ENCODE assay signal across 7 cellular contexts in the genomic region with DNA sequence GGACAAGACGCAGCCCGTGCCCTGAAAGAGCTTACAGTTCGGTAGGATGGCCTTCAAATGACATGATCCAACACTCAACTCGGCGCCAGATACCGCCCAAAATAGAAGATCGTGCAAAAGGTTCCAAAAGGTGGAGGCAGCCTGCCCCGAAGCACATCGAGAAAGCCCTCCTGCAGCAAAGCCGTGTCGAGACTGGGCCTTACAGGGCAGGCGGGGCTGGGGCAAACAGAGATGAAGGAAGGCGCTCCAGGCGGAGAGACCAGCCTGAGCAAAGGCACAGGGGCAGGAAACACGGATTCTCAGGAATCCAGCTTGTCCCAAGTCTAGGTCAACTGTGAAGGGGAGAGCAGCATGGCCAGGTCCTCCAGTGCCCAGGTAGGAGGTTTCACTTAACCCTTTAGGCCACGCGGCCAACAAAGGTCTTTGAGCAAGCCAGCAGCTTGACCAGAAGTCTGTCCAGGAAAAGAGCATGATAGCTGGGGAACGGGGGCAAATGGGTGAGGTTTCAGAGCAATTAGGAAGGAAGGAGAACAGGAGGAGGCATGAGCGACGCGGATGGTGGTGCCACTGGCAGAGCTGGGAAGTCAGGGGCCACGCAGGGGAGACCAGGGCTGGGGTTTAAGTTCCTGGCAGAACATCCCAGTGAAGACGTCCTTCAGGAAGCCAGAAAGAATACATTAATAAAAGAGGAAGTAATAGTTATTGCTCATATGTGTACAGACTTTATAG. TPM values are rescaled to one million over a fixed set of nuclear protein-coding genes. Genes with fewer than 3 reads are reported as not detected.
DNase-seq lines count a peak whose midpoint lies in the region; ATAC-seq and TF ChIP-seq lines count a peak whose summit lies in the region.

No MANE protein-coding gene starts in this region.

- peak overlapping the region; percentile 74; the same call in 1 of the 2 replicates for H3K4me3 ChIP-seq in GM23248
- no peak overlapping the region for H3K4me3 ChIP-seq in effector memory CD4-positive, alpha-beta T cell (ENCODE audit: insufficient read depth, low read depth, low read length, poor library complexity, severe bottlenecking)
- H3K4me3 ChIP-seq in psoas muscle = no peak overlapping the region

- peak overlapping the region; percentile 99 for H2AFZ ChIP-seq in GM23248

- intact Hi-C loops in psoas muscle (cut with DNase I) = loop anchor here (2.0 to 10.0 kb wide), 3 partner anchors 810 to 865 kb away; no protein-coding TSS in a partner anchor

- H3K4me1 ChIP-seq in GM23248 (ENCODE audit: insufficient read depth) (peaks cover 5% of the 10 kb centered on the region), psoas muscle (peaks cover 6% of the 10 kb centered on the region)
- H3K4me1 ChIP-seq in effector memory CD4-positive, alpha-beta T cell (ENCODE audit: control insufficient read depth, insufficient read depth, low read length, poor library complexity, severe bottlenecking) = peaks cover 18% of the 10 kb centered on the region

- H3K27ac ChIP-seq in GM23248 = no peak overlapping the region
- H3K27ac ChIP-seq in effector memory CD4-positive, alpha-beta T cell (ENCODE audit: insufficient read depth, low read length, poor library complexity, severe bottlenecking) = peak overlapping the region; percentile 99
- H3K27ac ChIP-seq in psoas muscle = peak overlapping the region; percentile 36

- H3K9ac ChIP-seq in GM23248 = peak overlapping the region; percentile 68

- H4K20me1 ChIP-seq in GM23248 (ENCODE audit: insufficient read depth) = no peaks in the 10 kb centered on the region

- in situ Hi-C loops in GM23248 (cut with MboI) = loop anchor here (10.0 to 25.0 kb wide), 3 partner anchors 330 to 1055 kb away; no protein-coding TSS in a partner anchor

- DNase-seq in GM23248 (no peak), NOMO-1 treated with DMSO at 0.1 percent for 48 hours (lab: John Stamatoyannopoulos, UW; ENCODE audit: unreplicated experiment) (peak; percentile 44), psoas muscle (peak in 1 of 2 donors; percentile 47), DMS79 treated with DMSO at 0.1 percent for 48 hours (lab: John Stamatoyannopoulos, UW) (no peak)
- DNase-seq in effector memory CD4-positive, alpha-beta T cell = no peak

- H3K9me3 ChIP-seq in GM23248 (ENCODE audit: low read depth) = no peaks in the 10 kb centered on the region
- H3K9me3 ChIP-seq in effector memory CD4-positive, alpha-beta T cell (ENCODE audit: control insufficient read depth, low read length) = no peaks in the 10 kb centered on the region
- H3K9me3 ChIP-seq in psoas muscle = no peaks in the 10 kb centered on the region

- no peak for ATAC-seq in psoas muscle
- ATAC-seq in GM19463 (IDR thresholded peaks at IDR 0.05; ENCODE audit: unreplicated experiment) = no peak
- ATAC-seq in HG03565 (IDR thresholded peaks at IDR 0.05; ENCODE audit: unreplicated experiment) = no peak

- H3K79me2 ChIP-seq in GM23248 (ENCODE audit: insufficient read depth) = no peaks in the 10 kb centered on the region

- 47 to 49% methylated on average over 23 of the region's 23 CpGs for WGBS in GM23248 (ENCODE audit: low coverage in 1 of 2, low lambda C conversion rate in 2 of 2, missing lambda C conversion rate in 2 of 2), 2 experiments
- WGBS in psoas muscle, 3 donors = 48 to 52% (median 51%) methylated on average over 23 of the region's 23 CpGs

- peaks cover 7% of the 10 kb centered on the region; the same call in 1 of the 2 replicates for H3F3A ChIP-seq in GM23248 (ENCODE audit: insufficient read depth)

- no peaks in the 10 kb centered on the region for H3K9me2 ChIP-seq in GM23248 (ENCODE audit: insufficient read depth)

- no peaks in the 10 kb centered on the region for H3K27me3 ChIP-seq in GM23248 (replicated peaks; ENCODE audit: insufficient read depth)
- H3K27me3 ChIP-seq in effector memory CD4-positive, alpha-beta T cell (replicated peaks; ENCODE audit: control insufficient read depth, insufficient read depth, low read length, poor library complexity, severe bottlenecking) = no peaks in the 10 kb centered on the region
- no peaks in the 10 kb centered on the region for H3K27me3 ChIP-seq in psoas muscle (ENCODE audit: insufficient read depth in 3 of 3, low read length in 2 of 3)

- no peak for TF ChIP-seq CTCF in psoas muscle (IDR thresholded peaks at IDR 0.05)

- H3K36me3 ChIP-seq in GM23248 (ENCODE audit: low read depth) (no peaks in the 10 kb centered on the region), psoas muscle (ENCODE audit: insufficient read depth in 1 of 2, low read depth in 1 of 2) (no peaks in the 10 kb centered on the region)
- H3K36me3 ChIP-seq in effector memory CD4-positive, alpha-beta T cell (ENCODE audit: control insufficient read depth, insufficient read depth, low read length) = no peaks in the 10 kb centered on the region

- H3K4me2 ChIP-seq in GM23248 (ENCODE audit: unreplicated experiment) = peak overlapping the region; percentile 95

RNA-seq across cellular contexts. Expression of a gene that starts 21.2 kb away (rescaled TPM):
- 98.1 and 113 TPM in 2 replicates for total RNA-seq in GM23248 (2014; rRNA removed; shearing (Covaris generic))
- polyA plus RNA-seq in GM23248 (2016; fragmentation: Nextera tagmentation; extraction: Ambion mirVana) = 1,585 and 1,606 TPM in 2 replicates
- 1,000 to 10,000 TPM; 1,399 to 2,094 (median 1,752) TPM for total RNA-seq in psoas muscle
- 1,000 to 10,000 TPM; 1,437 to 2,724 (median 2,114) TPM for polyA plus RNA-seq in psoas muscle

RNA-seq across cellular contexts. Expression of a gene that starts 43.1 kb away (rescaled TPM):
- total RNA-seq in GM23248 (2014; rRNA removed; shearing (Covaris generic)) = 0.51 and 3.8 TPM in 2 replicates
- polyA plus RNA-seq in GM23248 (2016; fragmentation: Nextera tagmentation; extraction: Ambion mirVana) (1.4 and 1.8 TPM in 2 replicates), psoas muscle (under 1 TPM; 0.10 to 0.38 (median 0.20) TPM)
- total RNA-seq in psoas muscle = not detected

RNA-seq across cellular contexts. Expression of a gene that starts 44.7 kb away (rescaled TPM):
- total RNA-seq in GM23248 (2014; rRNA removed; shearing (Covaris generic)) = not detected in 2 replicates
- polyA plus RNA-seq in GM23248 (2016; fragmentation: Nextera tagmentation; extraction: Ambion mirVana) (not detected in 2 replicates), psoas muscle (not detected)
- total RNA-seq in psoas muscle = not detected

RNA-seq across cellular contexts. Expression of a gene that starts 54.9 kb away (rescaled TPM):
- 0.38 and 2.5 TPM in 2 replicates for total RNA-seq in GM23248 (2014; rRNA removed; shearing (Covaris generic))
- polyA plus RNA-seq in GM23248 (2016; fragmentation: Nextera tagmentation; extraction: Ambion mirVana) (0.90 and 1.2 TPM in 2 replicates), psoas muscle (under 1 TPM in 2 of 3 donors, not detected in 1; 0.07 to 0.09 TPM)
- total RNA-seq in psoas muscle = under 1 TPM in 2 of 4 donors, not detected in 2; 0.21 to 0.26 TPM

Comparison
In these comparisons a context has a peak if more than half of its experiments do, and no peak if none do; other contexts are left out.
1. RNA of a gene that starts 21.2 kb away (total RNA-seq): 1,399 to 2,094 TPM in psoas muscle; 98.1 to 113 TPM in GM23248; every median in the first group is over 10 times any median in the second.